ENCODE assay signal across 1 cellular context in the genomic region with DNA sequence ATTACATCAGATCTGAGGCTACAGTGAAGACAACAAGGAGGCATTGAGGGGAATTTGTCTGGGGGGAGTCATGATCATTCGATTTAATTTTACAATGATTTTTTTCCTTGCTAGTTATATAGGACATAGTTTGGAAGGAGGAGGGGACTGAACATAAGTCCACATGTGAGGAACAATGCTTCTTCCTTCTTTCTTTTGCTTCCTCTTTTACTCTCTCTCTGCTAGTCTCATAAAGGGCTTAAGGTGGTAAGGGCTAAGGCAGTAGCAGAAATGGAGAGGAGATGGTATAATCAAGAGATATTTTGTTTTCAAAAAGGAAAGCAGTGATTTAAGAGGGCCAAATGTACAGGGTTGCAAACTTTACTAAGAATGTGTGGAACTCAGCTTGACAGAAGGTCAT.
TF ChIP-seq lines count a peak whose summit lies in the region.

No MANE protein-coding gene starts in this region.

TF ChIP-seq in GM12878, 131 proteins besides CTCF, POLR2A, EP300 and RAD21 (continued from another document):
- peak; percentile 45; the same call in 1 of the 2 replicates for TF ChIP-seq SPI1 (IDR thresholded peaks at IDR 0.05; ENCODE audit: borderline replicate concordance, insufficient read depth, low read depth, low read length)
